Comparison of ENCODE assay signal across 25 cellular contexts in the genomic region with DNA sequence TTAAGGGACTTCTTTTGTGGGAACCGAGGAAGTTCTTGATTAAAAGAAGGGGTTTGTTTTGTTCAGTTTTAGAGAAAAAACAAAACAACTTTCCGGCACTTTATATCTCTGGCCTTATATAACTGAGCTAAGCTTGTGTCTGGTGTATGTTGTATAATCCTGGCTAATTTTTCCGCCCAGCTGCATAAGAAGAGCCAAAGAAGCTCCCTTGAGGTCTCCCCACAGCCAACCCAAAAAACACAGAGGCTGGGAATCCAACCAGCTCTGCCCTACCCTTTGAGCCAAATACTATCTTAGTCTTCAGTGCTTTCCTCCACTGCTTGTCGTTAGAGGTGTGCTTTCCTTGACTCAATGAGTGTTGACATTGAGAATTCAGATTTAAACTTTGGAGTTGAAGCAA.
"Had no signal": no experiment of that assay in that cellular context is flagged by ENCODE, and none has a peak within 500 bp of the region (broad histone marks: within the 10 kb centered on the region; RNA-seq: fewer than 3 reads in every experiment).

No MANE protein-coding gene starts in this region.

- H3K27me3 Mint-ChIP-seq: progenitor cell of endocrine pancreas had no signal

- H3K27ac Mint-ChIP-seq: memory B cell, nephron, progenitor cell of endocrine pancreas had no signal

- H3K9me3 ChIP-seq: lower lobe of right lung, pancreas, right lobe of liver, suprapubic skin, tibial artery, upper lobe of left lung, uterus had no signal

- H3K4me1 ChIP-seq: lower lobe of right lung, pancreas, suprapubic skin, tibial artery, upper lobe of left lung, uterus had no signal

- H3K27me3 ChIP-seq: pancreas, right lobe of liver, suprapubic skin, tibial artery, upper lobe of left lung, uterus had no signal

- H3K4me1 Mint-ChIP-seq: memory B cell, nephron had no signal

- H3K4me3 ChIP-seq: lower lobe of right lung, pancreas, right lobe of liver, skin epidermis, suprapubic skin, tibial artery, upper lobe of left lung, uterus had no signal

- ATAC-seq: esophagus mucosa, left lobe of liver, lower lobe of right lung, pancreas, right lobe of liver had no signal

- H3K36me3 Mint-ChIP-seq: memory B cell had no signal

- H3K36me3 ChIP-seq: lower lobe of right lung, pancreas, right lobe of liver, suprapubic skin, tibial artery, upper lobe of left lung, uterus had no signal

- DNase-seq: central memory CD4-positive, alpha-beta T cell; cortex of kidney; effector memory CD4-positive, alpha-beta T cell; foreskin fibroblast; head of caudate nucleus; hypothalamus; kidney glomerular epithelial cell; lower lobe of right lung; midbrain; occipital lobe; pancreas; right lobe of liver; stimulated activated CD4-positive, alpha-beta T cell treated with anti-CD3 and anti-CD28 coated beads, Interleukin-2, amount 100 ng/mL, for 24 hours; stimulated activated CD4-positive, alpha-beta T cell treated with anti-CD3 and anti-CD28 coated beads, Interleukin-4, amount 100 ng/mL, for 4 hours; stimulated activated naive CD4-positive, alpha-beta T cell treated with Interleukin-2 at 50 U/mL for 16 hours; tibial artery; upper lobe of left lung; uterus had no signal

- H3K4me3 Mint-ChIP-seq: memory B cell, nephron had no signal

- H3K9me3 Mint-ChIP-seq: memory B cell, nephron had no signal

- H3K27ac ChIP-seq: lower lobe of right lung, pancreas, right lobe of liver, suprapubic skin, tibial artery, upper lobe of left lung, uterus had no signal
